10 cellular contexts compared by ENCODE assay signal in genomic region chr2:51103205-51103604, GRCh38.
DNase-seq lines count a peak whose midpoint lies in the region; ATAC-seq, FAIRE-seq and TF ChIP-seq lines count a peak whose summit lies in the region.
"Had no signal": no experiment of that assay in that cellular context is flagged by ENCODE, and none has a peak within 500 bp of the region (broad histone marks: within the 10 kb centered on the region; RNA-seq: fewer than 3 reads in every experiment).

No MANE protein-coding gene starts in this region.

- POLR2A ChIA-PET in activated naive CD8-positive, alpha-beta T cell treated with anti-CD3 and anti-CD28 coated beads, Interleukin-2, amount 10 ng/mL, durations not matched to agents 7 days and 5 days (lab: Charles Lee) = no interaction called here
- POLR2A ChIA-PET in HepG2 (lab: Yijun Ruan, JAX) = no interaction called here

- intact Hi-C loops in HepG2 (cut with micrococcal nuclease; ENCODE audit: unreplicated experiment) = no loop called here
- intact Hi-C loops in activated CD4-positive, alpha-beta T cell treated with anti-CD3 and anti-CD28 coated beads, Interleukin-2, amount 10 ng/mL, durations not matched to agents 24 days and 14 days (cut with micrococcal nuclease) = no loop called here

- no peaks in the 10 kb centered on the region for H4K20me1 ChIP-seq in HepG2 (ENCODE audit: insufficient read depth, low read length)

- no peak overlapping the region for H3K27ac ChIP-seq in HepG2 (ENCODE audit: extremely low read length, insufficient read depth, low read length)
- H3K27ac ChIP-seq: body of pancreas had no signal

- H3K79me2 ChIP-seq in HepG2 (ENCODE audit: insufficient read depth, low read length) = no peaks in the 10 kb centered on the region

- no peak overlapping the region for H3K4me2 ChIP-seq in HepG2 (ENCODE audit: low read depth, low read length)

- H2AFZ ChIP-seq in HepG2 (ENCODE audit: low read length) = no peak overlapping the region

- no peak overlapping the region for H3K4me3 Mint-ChIP-seq in activated naive CD8-positive, alpha-beta T cell treated with anti-CD3 and anti-CD28 coated beads, Interleukin-2, amount 10 ng/mL, durations not matched to agents 7 days and 5 days
- no peak overlapping the region for H3K4me3 Mint-ChIP-seq in activated naive CD8-positive, alpha-beta T cell treated with anti-CD3 and anti-CD28 coated beads for 36 hours
- no peak overlapping the region for H3K4me3 Mint-ChIP-seq in activated naive CD4-positive, alpha-beta T cell treated with anti-CD3 and anti-CD28 coated beads, Interleukin-2, amount 10 ng/mL, durations not matched to agents 7 days and 5 days
- no peak overlapping the region for H3K4me3 Mint-ChIP-seq in activated CD4-positive, alpha-beta T cell treated with anti-CD3 and anti-CD28 coated beads, Interleukin-2, amount 10 ng/mL, durations not matched to agents 24 days and 14 days

- peak overlapping the region; percentile 21 for H3K27ac Mint-ChIP-seq in activated naive CD8-positive, alpha-beta T cell treated with anti-CD3 and anti-CD28 coated beads, Interleukin-2, amount 10 ng/mL, durations not matched to agents 7 days and 5 days
- H3K27ac Mint-ChIP-seq in activated naive CD8-positive, alpha-beta T cell treated with anti-CD3 and anti-CD28 coated beads for 36 hours = no peak overlapping the region
- no peak overlapping the region for H3K27ac Mint-ChIP-seq in activated naive CD4-positive, alpha-beta T cell treated with anti-CD3 and anti-CD28 coated beads, Interleukin-2, amount 10 ng/mL, durations not matched to agents 7 days and 5 days
- H3K27ac Mint-ChIP-seq in activated CD4-positive, alpha-beta T cell treated with anti-CD3 and anti-CD28 coated beads, Interleukin-2, amount 10 ng/mL, durations not matched to agents 24 days and 14 days = no peak overlapping the region

- DNase-seq in activated naive CD8-positive, alpha-beta T cell treated with anti-CD3 and anti-CD28 coated beads, Interleukin-2, amount 10 ng/mL, durations not matched to agents 7 days and 5 days = no peak
- DNase-seq in activated naive CD8-positive, alpha-beta T cell treated with anti-CD3 and anti-CD28 coated beads for 36 hours = no peak
- peak; percentile 17 for DNase-seq in dedifferentiated amniotic fluid mesenchymal stem cell (ENCODE audit: extremely low spot score)
- DNase-seq in HepG2 (ENCODE audit: low spot score) = peak; percentile 49
- no peak for DNase-seq in activated naive CD4-positive, alpha-beta T cell treated with anti-CD3 and anti-CD28 coated beads, Interleukin-2, amount 10 ng/mL, durations not matched to agents 7 days and 5 days
- DNase-seq in activated CD4-positive, alpha-beta T cell treated with anti-CD3 and anti-CD28 coated beads, Interleukin-2, amount 10 ng/mL, durations not matched to agents 24 days and 14 days = no peak
- no peak for DNase-seq in NCI-H187 treated with DMSO at 0.1 percent for 48 hours (lab: John Stamatoyannopoulos, UW)

- peaks cover 7% of the 10 kb centered on the region; the same call in 1 of the 2 replicates for H3K4me1 ChIP-seq in HepG2 (ENCODE audit: insufficient read depth, low read length)
- H3K4me1 ChIP-seq: body of pancreas had no signal

- in situ Hi-C loops in HepG2 (cut with HindIII; ENCODE audit: extremely low pct_ligation_motif_present, low pct_unique_long_range_greater_than_20kb) = no loop called here

- WGBS in HepG2 (ENCODE audit: low lambda C conversion rate) = 9% methylated on average over 6 of the region's 6 CpGs

- no peak for FAIRE-seq in HepG2 (lab: Jason Lieb, UNC)

- BruUV-seq in HepG2 (replicated peaks; lab: Mats Ljungman, UMichigan) = no TSS peak

- TF ChIP-seq EP300 in HepG2 (IDR thresholded peaks at IDR 0.05; ENCODE audit: low read depth in 2 of 2, low read length in 2 of 2) = no peak
- TF ChIP-seq EP300 in HepG2 (CRISPR knock-in tag; IDR thresholded peaks at IDR 0.05; ENCODE audit: borderline replicate concordance) = no peak

- peak; percentile 39; the same call in 1 of the 2 replicates for TF ChIP-seq CTCF in HepG2 (CRISPR knock-in tag; IDR thresholded peaks at IDR 0.05)

- TF ChIP-seq RAD21 in HepG2 (CRISPR knock-in tag; IDR thresholded peaks at IDR 0.05) = no peak

- no peak overlapping the region for H3K4me3 ChIP-seq in HepG2 (replicated peaks in 1 of 3; ENCODE audit: insufficient read depth in 1 of 3, low read depth in 2 of 3, low read length in 3 of 3)
- H3K4me3 ChIP-seq: body of pancreas had no signal

- H3K9me3 ChIP-seq in HepG2 (ENCODE audit: low read length) = no peaks in the 10 kb centered on the region
- H3K9me3 ChIP-seq: body of pancreas had no signal

- CTCF ChIA-PET in HepG2 (lab: Yijun Ruan, JAX; ENCODE audit: low intra/inter-chr PET ratio, low total read pairs) = no interaction called here
- CTCF ChIA-PET in activated naive CD4-positive, alpha-beta T cell treated with anti-CD3 and anti-CD28 coated beads, Interleukin-2, amount 10 ng/mL, durations not matched to agents 7 days and 5 days (lab: Charles Lee) = interaction anchor here (0.6 kb wide), 1 partner anchor 10 kb away, joined by 3 read pairs; no protein-coding TSS in a partner anchor

- no peaks in the 10 kb centered on the region for H3K4me1 Mint-ChIP-seq in activated naive CD8-positive, alpha-beta T cell treated with anti-CD3 and anti-CD28 coated beads, Interleukin-2, amount 10 ng/mL, durations not matched to agents 7 days and 5 days
- no peaks in the 10 kb centered on the region for H3K4me1 Mint-ChIP-seq in activated naive CD8-positive, alpha-beta T cell treated with anti-CD3 and anti-CD28 coated beads for 36 hours
- H3K4me1 Mint-ChIP-seq in activated naive CD4-positive, alpha-beta T cell treated with anti-CD3 and anti-CD28 coated beads, Interleukin-2, amount 10 ng/mL, durations not matched to agents 7 days and 5 days = no peaks in the 10 kb centered on the region
- H3K4me1 Mint-ChIP-seq in activated CD4-positive, alpha-beta T cell treated with anti-CD3 and anti-CD28 coated beads, Interleukin-2, amount 10 ng/mL, durations not matched to agents 24 days and 14 days = no peaks in the 10 kb centered on the region

- no peaks in the 10 kb centered on the region for H3K27me3 ChIP-seq in HepG2 (ENCODE audit: control insufficient read depth in 1 of 2, insufficient read depth in 2 of 2, low read length in 2 of 2)
- H3K27me3 ChIP-seq: body of pancreas had no signal

- H3K9ac ChIP-seq in HepG2 (ENCODE audit: insufficient read depth, low read depth, low read length) = no peak overlapping the region

- no peak for ATAC-seq in activated naive CD8-positive, alpha-beta T cell treated with anti-CD3 and anti-CD28 coated beads, Interleukin-2, amount 10 ng/mL, durations not matched to agents 7 days and 5 days (ENCODE audit: low read depth)
- ATAC-seq in HepG2 = peak; percentile 98
- ATAC-seq in GM18502 (IDR thresholded peaks at IDR 0.05; ENCODE audit: poor library complexity, unreplicated experiment) = no peak
- ATAC-seq: body of pancreas, Panc1 had no signal

- no peaks in the 10 kb centered on the region for H3K36me3 Mint-ChIP-seq in activated naive CD8-positive, alpha-beta T cell treated with anti-CD3 and anti-CD28 coated beads, Interleukin-2, amount 10 ng/mL, durations not matched to agents 7 days and 5 days
- no peaks in the 10 kb centered on the region for H3K36me3 Mint-ChIP-seq in activated naive CD8-positive, alpha-beta T cell treated with anti-CD3 and anti-CD28 coated beads for 36 hours
- H3K36me3 Mint-ChIP-seq in activated naive CD4-positive, alpha-beta T cell treated with anti-CD3 and anti-CD28 coated beads, Interleukin-2, amount 10 ng/mL, durations not matched to agents 7 days and 5 days = no peaks in the 10 kb centered on the region
- H3K36me3 Mint-ChIP-seq in activated CD4-positive, alpha-beta T cell treated with anti-CD3 and anti-CD28 coated beads, Interleukin-2, amount 10 ng/mL, durations not matched to agents 24 days and 14 days (ENCODE audit: low read depth) = no peaks in the 10 kb centered on the region

- no peak for TF ChIP-seq POLR2A in HepG2 (IDR thresholded peaks at IDR 0.05; ENCODE audit: insufficient read depth in 1 of 2, low read depth in 2 of 2, low read length in 2 of 2)

- no peaks in the 10 kb centered on the region for H3K27me3 Mint-ChIP-seq in activated naive CD8-positive, alpha-beta T cell treated with anti-CD3 and anti-CD28 coated beads, Interleukin-2, amount 10 ng/mL, durations not matched to agents 7 days and 5 days
- H3K27me3 Mint-ChIP-seq in activated naive CD8-positive, alpha-beta T cell treated with anti-CD3 and anti-CD28 coated beads for 36 hours = no peaks in the 10 kb centered on the region
- no peaks in the 10 kb centered on the region for H3K27me3 Mint-ChIP-seq in activated naive CD4-positive, alpha-beta T cell treated with anti-CD3 and anti-CD28 coated beads, Interleukin-2, amount 10 ng/mL, durations not matched to agents 7 days and 5 days
- H3K27me3 Mint-ChIP-seq in activated CD4-positive, alpha-beta T cell treated with anti-CD3 and anti-CD28 coated beads, Interleukin-2, amount 10 ng/mL, durations not matched to agents 24 days and 14 days = no peaks in the 10 kb centered on the region

- no peaks in the 10 kb centered on the region for H3K36me3 ChIP-seq in HepG2 (replicated peaks in 1 of 2; ENCODE audit: control insufficient read depth in 1 of 2, insufficient read depth in 2 of 2, low read length in 2 of 2)

- H3K9me3 Mint-ChIP-seq in activated naive CD8-positive, alpha-beta T cell treated with anti-CD3 and anti-CD28 coated beads, Interleukin-2, amount 10 ng/mL, durations not matched to agents 7 days and 5 days = peaks cover under 1% of the 10 kb centered on the region
- peaks cover 2% of the 10 kb centered on the region for H3K9me3 Mint-ChIP-seq in activated naive CD8-positive, alpha-beta T cell treated with anti-CD3 and anti-CD28 coated beads for 36 hours
- peaks cover 4% of the 10 kb centered on the region for H3K9me3 Mint-ChIP-seq in activated naive CD4-positive, alpha-beta T cell treated with anti-CD3 and anti-CD28 coated beads, Interleukin-2, amount 10 ng/mL, durations not matched to agents 7 days and 5 days
- H3K9me3 Mint-ChIP-seq in activated CD4-positive, alpha-beta T cell treated with anti-CD3 and anti-CD28 coated beads, Interleukin-2, amount 10 ng/mL, durations not matched to agents 24 days and 14 days = no peaks in the 10 kb centered on the region

TF ChIP-seq in HepG2, 621 proteins besides CTCF, POLR2A, EP300 and RAD21 (continues in another document):
- TF ChIP-seq NR2F1 (CRISPR knock-in tag; IDR thresholded peaks at IDR 0.05) (0 out of 4 replicates have a peak, but pooled peaks of 1 of the 2 experiments have one; percentile 15), TBX2 (CRISPR knock-in tag; IDR thresholded peaks at IDR 0.05; ENCODE audit: borderline replicate concordance) (no peak), SMC3 (IDR thresholded peaks at IDR 0.05; ENCODE audit: low read length) (0 out of 2 replicates have a peak, but pooled peaks have one; percentile 2), BHLHE40 (IDR thresholded peaks at IDR 0.05; ENCODE audit: low read length) (peak; percentile 91)

Comparison
In these comparisons a context has a peak if more than half of its experiments do, and no peak if none do; other contexts are left out.
1. DNase-seq: peak in dedifferentiated amniotic fluid mesenchymal stem cell (single experiment) and HepG2 (single experiment); none in activated naive CD8-positive, alpha-beta T cell treated with anti-CD3 and anti-CD28 coated beads, Interleukin-2, amount 10 ng/mL, durations not matched to agents 7 days and 5 days (single experiment), activated naive CD8-positive, alpha-beta T cell treated with anti-CD3 and anti-CD28 coated beads for 36 hours (single experiment), activated naive CD4-positive, alpha-beta T cell treated with anti-CD3 and anti-CD28 coated beads, Interleukin-2, amount 10 ng/mL, durations not matched to agents 7 days and 5 days (single experiment), activated CD4-positive, alpha-beta T cell treated with anti-CD3 and anti-CD28 coated beads, Interleukin-2, amount 10 ng/mL, durations not matched to agents 24 days and 14 days (single experiment) and NCI-H187 treated with DMSO at 0.1 percent for 48 hours (single experiment).